In the genomic region with DNA sequence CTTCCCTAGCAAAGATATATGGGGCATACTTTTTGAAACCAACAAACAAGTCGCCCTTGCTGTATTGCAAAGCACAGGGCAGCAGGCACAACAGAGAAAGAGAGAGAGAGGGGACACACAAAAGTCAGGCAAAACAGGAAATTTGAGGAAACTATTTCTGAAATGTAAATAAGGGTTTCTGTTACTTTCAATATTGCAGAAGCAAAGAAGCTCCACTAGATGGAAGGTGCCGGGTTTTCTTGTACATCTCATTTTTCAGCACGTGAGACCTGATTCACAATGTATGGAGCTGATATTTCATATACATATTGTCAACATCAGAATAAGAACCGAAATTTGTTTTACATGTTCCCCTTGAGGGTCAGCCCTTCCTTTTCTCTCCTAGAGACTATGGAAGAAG, we compare ENCODE assay signal across 10 cellular contexts.
A peak's percentile ranks its signal among the peaks of the same experiment; 100 is the strongest.
DNase-seq lines count a peak whose midpoint lies in the region; ATAC-seq and TF ChIP-seq lines count a peak whose summit lies in the region.
"Had no signal": no experiment of that assay in that cellular context is flagged by ENCODE, and none has a peak within 500 bp of the region (broad histone marks: within the 10 kb centered on the region; RNA-seq: fewer than 3 reads in every experiment).

No MANE protein-coding gene starts in this region.

- no TSS peak for BruUV-seq in A673 (replicated peaks; lab: Mats Ljungman, UMichigan)

- H3K4me2 ChIP-seq in OCI-LY3 (ENCODE audit: low read length): peak overlapping the region; percentile 44

- peaks cover 81% of the 10 kb centered on the region for H3K27me3 ChIP-seq in OCI-LY3 (ENCODE audit: low read depth, low read length)
- no peaks in the 10 kb centered on the region for H3K27me3 ChIP-seq in A673 (replicated peaks; ENCODE audit: insufficient read depth, low read depth, low read length, poor library complexity)

- no peak overlapping the region for H3K4me3 ChIP-seq in OCI-LY3 (ENCODE audit: low read length)
- no peak overlapping the region for H3K4me3 ChIP-seq in A673 (ENCODE audit: low read depth, low read length, poor library complexity, severe bottlenecking)
- H3K4me3 ChIP-seq: skin epidermis had no signal

- no peaks in the 10 kb centered on the region for H3K9me3 ChIP-seq in OCI-LY3 (ENCODE audit: insufficient read depth, low read length)
- H3K9me3 ChIP-seq in A673 (ENCODE audit: low read depth, low read length, poor library complexity, severe bottlenecking): no peaks in the 10 kb centered on the region

- no peaks in the 10 kb centered on the region for H3K79me2 ChIP-seq in OCI-LY3 (ENCODE audit: low read length)

- H3K9ac ChIP-seq in OCI-LY3 (ENCODE audit: low read length): no peak overlapping the region

- H2AFZ ChIP-seq in OCI-LY3 (ENCODE audit: low read depth, low read length): no peak overlapping the region

- CTCF ChIA-PET in A673 (lab: Charles Lee): no interaction called here

- no peak for DNase-seq in activated naive CD4-positive, alpha-beta T cell (lab: John Stamatoyannopoulos, UW)
- DNase-seq in effector memory CD8-positive, alpha-beta T cell: no peak
- DNase-seq in type B pancreatic cell (ENCODE audit: extremely low spot score, unreplicated experiment) (no peak), NCI-H2081 treated with DMSO at 0.1 percent for 48 hours (lab: John Stamatoyannopoulos, UW) (no peak), A673 (ENCODE audit: low spot score) (no peak), sciatic nerve (ENCODE audit: low spot score) (no peak)
- DNase-seq: NCI-H1417 treated with DMSO at 0.1 percent for 48 hours had no signal

- intact Hi-C loops in A673 (cut with micrococcal nuclease; ENCODE audit: unreplicated experiment): no loop called here
- intact Hi-C loops in sciatic nerve (cut with DNase I): no loop called here

- POLR2A ChIA-PET in A673 (lab: Charles Lee; ENCODE audit: low non-redundant PET): no interaction called here

- ATAC-seq in effector memory CD8-positive, alpha-beta T cell (replicated peaks): peak; percentile 60
- no peak for ATAC-seq in sciatic nerve

- no peaks in the 10 kb centered on the region for H4K20me1 ChIP-seq in OCI-LY3 (ENCODE audit: insufficient read depth, low read length)

- H3K9me3 Mint-ChIP-seq in activated naive CD4-positive, alpha-beta T cell treated with anti-CD3 and anti-CD28 coated beads, Interleukin-2, amount 50 U/mL, for 24 hours: peaks cover 3% of the 10 kb centered on the region
- no peaks in the 10 kb centered on the region for H3K9me3 Mint-ChIP-seq in effector memory CD8-positive, alpha-beta T cell
- H3K9me3 Mint-ChIP-seq in type B pancreatic cell: no peaks in the 10 kb centered on the region

- H3K27ac ChIP-seq in OCI-LY3 (ENCODE audit: low read length) (no peak overlapping the region), A673 (ENCODE audit: low read depth, low read length, poor library complexity, severe bottlenecking) (no peak overlapping the region)

- H3K27me3 Mint-ChIP-seq in activated naive CD4-positive, alpha-beta T cell treated with anti-CD3 and anti-CD28 coated beads, Interleukin-2, amount 50 U/mL, for 24 hours: no peaks in the 10 kb centered on the region
- no peaks in the 10 kb centered on the region for H3K27me3 Mint-ChIP-seq in effector memory CD8-positive, alpha-beta T cell
- no peaks in the 10 kb centered on the region for H3K27me3 Mint-ChIP-seq in type B pancreatic cell

- peak overlapping the region; percentile 98 for H3K27ac Mint-ChIP-seq in activated naive CD4-positive, alpha-beta T cell treated with anti-CD3 and anti-CD28 coated beads, Interleukin-2, amount 50 U/mL, for 24 hours
- peak overlapping the region; percentile 76 to 97 for H3K27ac Mint-ChIP-seq in effector memory CD8-positive, alpha-beta T cell
- H3K27ac Mint-ChIP-seq in type B pancreatic cell: peak overlapping the region; percentile 24

- peak; percentile 17; the same call in 1 of the 2 replicates for TF ChIP-seq CTCF in OCI-LY3 (IDR thresholded peaks at IDR 0.05; ENCODE audit: low read depth, low read length)
- TF ChIP-seq CTCF in type B pancreatic cell (conservative IDR thresholded peaks at IDR 0.05): no peak
- TF ChIP-seq CTCF in A673 (conservative IDR thresholded peaks at IDR 0.05; ENCODE audit: low read depth, low read length): no peak

- peak overlapping the region; percentile 82 for H3K4me3 Mint-ChIP-seq in activated naive CD4-positive, alpha-beta T cell treated with anti-CD3 and anti-CD28 coated beads, Interleukin-2, amount 50 U/mL, for 24 hours
- peak overlapping the region; percentile 32 to 65 for H3K4me3 Mint-ChIP-seq in effector memory CD8-positive, alpha-beta T cell
- no peak overlapping the region for H3K4me3 Mint-ChIP-seq in type B pancreatic cell

- H3K36me3 ChIP-seq in OCI-LY3 (replicated peaks; ENCODE audit: low read depth, low read length): no peaks in the 10 kb centered on the region
- H3K36me3 ChIP-seq in A673 (ENCODE audit: insufficient read depth, low read length, poor library complexity, severe bottlenecking): no peaks in the 10 kb centered on the region

- H3K36me3 Mint-ChIP-seq in activated naive CD4-positive, alpha-beta T cell treated with anti-CD3 and anti-CD28 coated beads, Interleukin-2, amount 50 U/mL, for 24 hours: peaks cover 10% of the 10 kb centered on the region
- peaks cover 4% of the 10 kb centered on the region for H3K36me3 Mint-ChIP-seq in effector memory CD8-positive, alpha-beta T cell (ENCODE audit: insufficient read depth)
- peaks cover 5% of the 10 kb centered on the region for H3K36me3 Mint-ChIP-seq in type B pancreatic cell

- peaks cover 98% of the 10 kb centered on the region for H3K4me1 Mint-ChIP-seq in activated naive CD4-positive, alpha-beta T cell treated with anti-CD3 and anti-CD28 coated beads, Interleukin-2, amount 50 U/mL, for 24 hours
- H3K4me1 Mint-ChIP-seq in effector memory CD8-positive, alpha-beta T cell (ENCODE audit: low read depth in 2 of 2): peaks cover 46 to 78% of the 10 kb centered on the region in 2 donors
- H3K4me1 Mint-ChIP-seq in type B pancreatic cell (ENCODE audit: unreplicated experiment): peaks cover 52% of the 10 kb centered on the region

- H3K4me1 ChIP-seq in OCI-LY3 (ENCODE audit: low read length) (peaks cover 20% of the 10 kb centered on the region), A673 (ENCODE audit: insufficient read depth, low read length, poor library complexity, severe bottlenecking) (no peaks in the 10 kb centered on the region)

Comparison
In these comparisons a context has a peak if more than half of its experiments do, and no peak if none do; other contexts are left out.
1. H3K27ac Mint-ChIP-seq: peak in every context shown above with its lines; median percentile 98 in activated naive CD4-positive, alpha-beta T cell treated with anti-CD3 and anti-CD28 coated beads, Interleukin-2, amount 50 U/mL, for 24 hours; 86 in effector memory CD8-positive, alpha-beta T cell; 24 in type B pancreatic cell.